In the genomic region with DNA sequence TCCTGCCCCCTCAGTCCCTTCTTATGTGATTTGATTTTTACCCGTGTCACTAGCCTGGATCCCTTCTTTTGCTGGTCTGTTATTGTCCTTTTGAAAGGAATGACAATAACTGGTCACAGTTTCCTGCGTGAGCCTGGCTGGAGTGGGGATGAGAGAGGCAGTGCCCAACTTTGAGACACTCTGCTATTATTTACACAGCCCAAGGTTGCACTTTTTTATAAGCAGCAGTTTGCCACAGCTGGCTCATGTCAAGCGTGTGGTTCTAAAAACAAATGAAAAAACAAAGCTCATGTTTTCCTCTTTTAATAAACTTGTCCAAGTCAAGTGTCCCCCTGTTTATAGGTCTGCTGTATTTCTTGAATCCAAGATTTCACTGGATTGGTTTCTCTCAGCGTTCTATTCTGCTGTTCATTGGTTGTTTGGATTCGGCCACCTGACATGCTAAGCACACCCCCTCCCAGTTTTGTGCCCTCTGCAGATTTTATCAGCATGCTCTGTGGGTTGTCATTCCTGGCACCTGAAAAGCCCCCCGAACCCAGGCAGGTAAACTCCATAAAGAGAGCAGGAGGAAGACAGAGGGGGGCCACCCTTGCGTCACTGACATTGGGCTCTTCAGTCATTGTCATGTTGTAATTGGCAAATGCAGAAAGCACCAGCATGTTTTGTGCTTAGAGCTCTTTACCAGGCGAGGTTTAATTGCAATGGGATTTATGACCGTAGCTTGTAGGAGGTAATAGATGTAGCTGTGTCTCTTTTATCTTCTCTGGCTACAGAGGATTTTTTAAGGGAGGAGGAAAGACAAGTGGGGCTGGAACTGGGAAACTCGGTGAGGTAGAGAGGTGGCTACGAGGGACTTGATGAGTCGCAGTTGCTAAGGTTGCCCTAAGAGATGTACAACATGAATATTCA, we compare ENCODE assay signal across 20 cellular contexts.
"Had no signal": no experiment of that assay in that cellular context is flagged by ENCODE, and none has a peak within 500 bp of the region (broad histone marks: within the 10 kb centered on the region; RNA-seq: fewer than 3 reads in every experiment).

No MANE protein-coding gene starts in this region.

- H3K36me3 Mint-ChIP-seq: activated CD4-positive, alpha-beta memory T cell treated with anti-CD3 and anti-CD28 coated beads for 36 hours; activated naive CD8-positive, alpha-beta T cell treated with anti-CD3 and anti-CD28 coated beads for 36 hours; naive B cell; stimulated activated memory B cell treated with anti-CD40 and anti-IgM and Interleukin-4, amounts not matched to agents 10 μg/mL and 1 μg/mL and 100 μg/mL, for 72 hours had no signal

- H3K27ac Mint-ChIP-seq: activated B cell treated with CpG ODN at 0.5 μM for 24 hours; activated CD4-positive, alpha-beta memory T cell treated with anti-CD3 and anti-CD28 coated beads for 36 hours; activated naive CD8-positive, alpha-beta T cell treated with anti-CD3 and anti-CD28 coated beads for 36 hours; activated T-helper 17 cell treated with anti-CD3 and anti-CD28 coated beads, Interleukin-2, amount 50 U/mL, for 72 hours; dendritic cell treated with granulocyte-macrophage colony-stimulating factor and Interleukin-4, amounts not matched to agents 40 ng/mL and 50 ng/mL, for 4 days; naive B cell; stimulated activated memory B cell treated with anti-CD40 and anti-IgM and Interleukin-4, amounts not matched to agents 10 μg/mL and 1 μg/mL and 100 μg/mL, for 72 hours had no signal

- H3K36me3 ChIP-seq: gastroesophageal sphincter, heart left ventricle, spleen, thoracic aorta had no signal

- H3K27me3 Mint-ChIP-seq: stimulated activated memory B cell treated with anti-CD40 and anti-IgM and Interleukin-4, amounts not matched to agents 10 μg/mL and 1 μg/mL and 100 μg/mL, for 72 hours had no signal

- H3K9me3 ChIP-seq: thoracic aorta had no signal

- H2AFZ ChIP-seq: parathyroid adenoma had no signal

- H3K9ac ChIP-seq: parathyroid adenoma had no signal

- H3K4me3 ChIP-seq: gastroesophageal sphincter, heart left ventricle, spleen, thoracic aorta had no signal

- DNase-seq: activated B cell treated with CpG ODN at 0.5 μM for 24 hours; activated CD4-positive, alpha-beta memory T cell treated with anti-CD3 and anti-CD28 coated beads for 36 hours; activated CD4-positive, alpha-beta T cell treated with anti-CD3 and anti-CD28 coated beads for 4 hours; activated naive CD4-positive, alpha-beta T cell; activated naive CD8-positive, alpha-beta T cell treated with anti-CD3 and anti-CD28 coated beads for 36 hours; activated T-cell treated with anti-CD3 and anti-CD28 coated beads for 4 hours; amniotic stem cell; effector CD8-positive, alpha-beta T cell; heart left ventricle; left ventricle myocardium superior; naive B cell; spleen; stimulated activated CD4-positive, alpha-beta T cell treated with anti-CD3 and anti-CD28 coated beads, Interleukin-4, amount 100 ng/mL, for 4 hours; T-helper 9 cell had no signal

- H3K9me3 Mint-ChIP-seq: activated B cell treated with CpG ODN at 0.5 μM for 24 hours; activated naive CD8-positive, alpha-beta T cell treated with anti-CD3 and anti-CD28 coated beads for 36 hours; activated T-helper 17 cell treated with anti-CD3 and anti-CD28 coated beads, Interleukin-2, amount 50 U/mL, for 72 hours; dendritic cell treated with granulocyte-macrophage colony-stimulating factor and Interleukin-4, amounts not matched to agents 40 ng/mL and 50 ng/mL, for 4 days; stimulated activated memory B cell treated with anti-CD40 and anti-IgM and Interleukin-4, amounts not matched to agents 10 μg/mL and 1 μg/mL and 100 μg/mL, for 72 hours had no signal

- H3K79me2 ChIP-seq: parathyroid adenoma had no signal

- H3K27ac ChIP-seq: gastroesophageal sphincter, heart left ventricle, parathyroid adenoma, spleen, thoracic aorta had no signal

- H3K4me3 Mint-ChIP-seq: activated B cell treated with CpG ODN at 0.5 μM for 24 hours; activated CD4-positive, alpha-beta memory T cell treated with anti-CD3 and anti-CD28 coated beads for 36 hours; activated naive CD8-positive, alpha-beta T cell treated with anti-CD3 and anti-CD28 coated beads for 36 hours; activated T-helper 17 cell treated with anti-CD3 and anti-CD28 coated beads, Interleukin-2, amount 50 U/mL, for 72 hours; dendritic cell treated with granulocyte-macrophage colony-stimulating factor and Interleukin-4, amounts not matched to agents 40 ng/mL and 50 ng/mL, for 4 days; naive B cell; stimulated activated memory B cell treated with anti-CD40 and anti-IgM and Interleukin-4, amounts not matched to agents 10 μg/mL and 1 μg/mL and 100 μg/mL, for 72 hours had no signal

- H3K4me1 ChIP-seq: parathyroid adenoma had no signal

- H3K4me1 Mint-ChIP-seq: activated T-helper 17 cell treated with anti-CD3 and anti-CD28 coated beads, Interleukin-2, amount 50 U/mL, for 72 hours had no signal
